ENCODE assay signal across 9 cellular contexts in the genomic region with DNA sequence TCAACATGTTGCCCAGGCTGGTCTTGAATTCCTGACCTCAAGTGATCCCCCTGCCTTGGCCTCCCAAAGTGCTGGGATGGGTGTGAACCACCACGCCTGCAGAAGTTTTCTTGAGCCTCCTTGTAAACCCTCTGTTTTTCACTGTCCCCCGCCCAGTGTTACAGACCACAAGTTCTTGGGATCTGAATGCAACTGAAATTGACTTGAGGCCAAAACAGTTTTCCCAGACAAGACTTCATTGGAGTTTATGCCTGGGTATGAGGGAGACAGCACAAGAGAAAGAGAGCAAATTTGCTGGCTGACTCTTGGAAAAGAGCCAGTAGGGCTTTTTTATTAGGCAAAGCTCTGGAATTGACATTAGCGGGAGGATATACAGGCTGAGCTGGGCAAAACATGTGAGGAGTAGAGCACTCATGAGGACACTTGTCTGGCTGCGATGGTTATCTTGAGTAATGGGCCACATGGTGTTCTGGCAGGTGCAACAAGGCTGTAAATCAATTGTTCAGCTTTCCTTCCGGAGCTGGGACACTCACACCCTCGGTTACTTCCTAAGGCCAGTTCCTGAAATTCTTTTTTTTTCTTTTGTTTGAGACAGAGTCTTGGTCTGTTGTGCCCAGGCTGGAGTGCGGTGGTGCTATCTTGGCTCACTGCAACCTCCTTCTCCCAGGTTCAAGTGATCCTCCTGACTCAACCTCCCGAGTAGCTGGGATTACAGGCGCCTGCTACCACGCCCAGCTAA. TPM values are rescaled to one million over a fixed set of nuclear protein-coding genes. Genes with fewer than 3 reads are reported as not detected.
A peak's percentile ranks its signal among the peaks of the same experiment; 100 is the strongest.
DNase-seq lines count a peak whose midpoint lies in the region; ATAC-seq and TF ChIP-seq lines count a peak whose summit lies in the region.
"Had no signal": no experiment of that assay in that cellular context is flagged by ENCODE, and none has a peak within 500 bp of the region (broad histone marks: within the 10 kb centered on the region; RNA-seq: fewer than 3 reads in every experiment).

No MANE protein-coding gene starts in this region.

- peaks cover 4% of the 10 kb centered on the region for H3K27me3 Mint-ChIP-seq in osteocyte (ENCODE audit: unreplicated experiment)

- intact Hi-C loops in esophagus squamous epithelium (cut with DNase I) = no loop called here
- intact Hi-C loops in dorsolateral prefrontal cortex (cut with DNase I) = no loop called here

- no peaks in the 10 kb centered on the region for H3K36me3 ChIP-seq in esophagus squamous epithelium

- no peaks in the 10 kb centered on the region for H3K36me3 Mint-ChIP-seq in osteocyte (ENCODE audit: unreplicated experiment)

- H3K27me3 ChIP-seq in esophagus squamous epithelium (no peaks in the 10 kb centered on the region), dorsolateral prefrontal cortex (no peaks in the 10 kb centered on the region)

- ATAC-seq in HG03097 (IDR thresholded peaks at IDR 0.05; ENCODE audit: low FRiP score, unreplicated experiment) = no peak
- no peak for ATAC-seq in HG03342 (IDR thresholded peaks at IDR 0.05; ENCODE audit: unreplicated experiment)

- TF ChIP-seq CTCF in esophagus squamous epithelium (IDR thresholded peaks at IDR 0.05) (no peak), dorsolateral prefrontal cortex (IDR thresholded peaks at IDR 0.05 in 54 of 56, conservative IDR thresholded peaks at IDR 0.05 in 2 of 56; ENCODE audit: low read depth in 1 of 56, partially characterized antibody in 56 of 56) (no peak), osteocyte (IDR thresholded peaks at IDR 0.05) (no peak)

- H3K27ac ChIP-seq in esophagus squamous epithelium = peak overlapping the region; percentile 46 to 88 (median 72)
- peak overlapping the region in 11 of 21 experiments; percentile 21 to 74 (median 42) for H3K27ac ChIP-seq in skin epidermis
- H3K27ac ChIP-seq in dorsolateral prefrontal cortex = no peak overlapping the region

- H3K4me3 Mint-ChIP-seq in osteocyte (ENCODE audit: unreplicated experiment) = no peak overlapping the region
- H3K4me3 Mint-ChIP-seq: T-helper 1 cell treated with Interleukin-12 subunit alpha and Interleukin-12 subunit beta and Interleukin-4 antibody, amounts not matched to agents 30 μg/mL and 1 μg/mL, for 36 hours had no signal

- H3K4me3 ChIP-seq in esophagus squamous epithelium (no peak overlapping the region), skin epidermis (no peak overlapping the region), dorsolateral prefrontal cortex (no peak overlapping the region)

- H3K27ac Mint-ChIP-seq in osteocyte (ENCODE audit: unreplicated experiment) = no peak overlapping the region
- H3K27ac Mint-ChIP-seq: T-helper 1 cell treated with Interleukin-12 subunit alpha and Interleukin-12 subunit beta and Interleukin-4 antibody, amounts not matched to agents 30 μg/mL and 1 μg/mL, for 36 hours had no signal

- H3K4me1 Mint-ChIP-seq in osteocyte (ENCODE audit: unreplicated experiment) = peaks cover 5% of the 10 kb centered on the region

- WGBS in esophagus squamous epithelium, 2 donors = 28 to 44% methylated on average over 8 to 9 of the region's 10 CpGs

- H3K9me3 Mint-ChIP-seq in osteocyte (ENCODE audit: unreplicated experiment) = no peaks in the 10 kb centered on the region
- H3K9me3 Mint-ChIP-seq: T-helper 1 cell treated with Interleukin-12 subunit alpha and Interleukin-12 subunit beta and Interleukin-4 antibody, amounts not matched to agents 30 μg/mL and 1 μg/mL, for 36 hours had no signal

- peak; percentile 96 for DNase-seq in HT-29 (ENCODE audit: low spot score)
- DNase-seq in NCI-H446 treated with DMSO at 0.1 percent for 48 hours (lab: John Stamatoyannopoulos, UW) = peak; percentile 62
- DNase-seq in esophagus squamous epithelium (lab: John Stamatoyannopoulos, UW) = no peak
- DNase-seq in dorsolateral prefrontal cortex = no peak
- DNase-seq in osteocyte (ENCODE audit: extremely low spot score, unreplicated experiment) = no peak

- H3K9me3 ChIP-seq in esophagus squamous epithelium = no peaks in the 10 kb centered on the region

- peaks cover 27 to 56% (median 34%) of the 10 kb centered on the region in 3 donors for H3K4me1 ChIP-seq in esophagus squamous epithelium

- no peak for TF ChIP-seq POLR2A in esophagus squamous epithelium (IDR thresholded peaks at IDR 0.05)

RNA-seq across cellular contexts. Expression of a gene that starts 12.7 kb away (rescaled TPM):
- total RNA-seq in HT-29 (2014; rRNA removed; shearing (Covaris generic)) = 389 and 434 TPM in 2 replicates
- total RNA-seq in esophagus squamous epithelium (100 to 1,000 TPM; 136 to 186 (median 167) TPM), dorsolateral prefrontal cortex (100 to 1,000 TPM; 179 to 311 (median 224) TPM), osteocyte (262 and 277 TPM in 2 replicates)

RNA-seq across cellular contexts. Expression of a gene that starts 15.6 kb away (rescaled TPM):
- 8.6 and 13.1 TPM in 2 replicates for total RNA-seq in HT-29 (2014; rRNA removed; shearing (Covaris generic))
- total RNA-seq in esophagus squamous epithelium (10 to 100 TPM in 1 of 4 donors, 1 to 10 TPM in 3; 4.8 to 14.9 (median 5.7) TPM), dorsolateral prefrontal cortex (10 to 100 TPM in 29 of 120 experiments, 1 to 10 TPM in 91; 4.1 to 15.2 (median 8.3) TPM), osteocyte (0.55 TPM in 1 of 2 replicates, not detected in the other)

RNA-seq across cellular contexts. Expression of a gene that starts 30.9 kb away (rescaled TPM):
- 252 and 285 TPM in 2 replicates for total RNA-seq in HT-29 (2014; rRNA removed; shearing (Covaris generic))
- total RNA-seq in esophagus squamous epithelium (100 to 1,000 TPM in 1 of 4 donors, 10 to 100 TPM in 3; 63.4 to 129 (median 85.9) TPM), dorsolateral prefrontal cortex (100 to 1,000 TPM in 105 of 120 experiments, 10 to 100 TPM in 15; 63.0 to 163 (median 116) TPM), osteocyte (83.6 and 99.1 TPM in 2 replicates)

RNA-seq across cellular contexts. Expression of a gene that starts 36.9 kb away (rescaled TPM):
- 69.8 and 86.7 TPM in 2 replicates for total RNA-seq in HT-29 (2014; rRNA removed; shearing (Covaris generic))
- 10 to 100 TPM; 39.8 to 71.5 (median 52.7) TPM for total RNA-seq in esophagus squamous epithelium
- 100 to 1,000 TPM; 113 to 397 (median 166) TPM for total RNA-seq in dorsolateral prefrontal cortex
- total RNA-seq in osteocyte = 70.2 and 72.4 TPM in 2 replicates

RNA-seq across cellular contexts. Expression of a gene that starts 37.3 kb away (rescaled TPM):
- total RNA-seq in HT-29 (2014; rRNA removed; shearing (Covaris generic)) = 101 and 106 TPM in 2 replicates
- total RNA-seq in esophagus squamous epithelium (10 to 100 TPM; 22.0 to 34.0 (median 26.7) TPM), dorsolateral prefrontal cortex (10 to 100 TPM; 15.4 to 37.9 (median 22.5) TPM), osteocyte (18.0 and 18.7 TPM in 2 replicates)

Comparison
In these comparisons a context has a peak if more than half of its experiments do, and no peak if none do; other contexts are left out.
1. DNase-seq: peak in HT-29 (single experiment) and NCI-H446 treated with DMSO at 0.1 percent for 48 hours (single experiment); none in esophagus squamous epithelium (single experiment), dorsolateral prefrontal cortex (0 of 10) and osteocyte (single experiment).
2. H3K27ac ChIP-seq: peak in esophagus squamous epithelium (4 of 4) and skin epidermis (11 of 21); none in dorsolateral prefrontal cortex (0 of 59).